In the genomic region with DNA sequence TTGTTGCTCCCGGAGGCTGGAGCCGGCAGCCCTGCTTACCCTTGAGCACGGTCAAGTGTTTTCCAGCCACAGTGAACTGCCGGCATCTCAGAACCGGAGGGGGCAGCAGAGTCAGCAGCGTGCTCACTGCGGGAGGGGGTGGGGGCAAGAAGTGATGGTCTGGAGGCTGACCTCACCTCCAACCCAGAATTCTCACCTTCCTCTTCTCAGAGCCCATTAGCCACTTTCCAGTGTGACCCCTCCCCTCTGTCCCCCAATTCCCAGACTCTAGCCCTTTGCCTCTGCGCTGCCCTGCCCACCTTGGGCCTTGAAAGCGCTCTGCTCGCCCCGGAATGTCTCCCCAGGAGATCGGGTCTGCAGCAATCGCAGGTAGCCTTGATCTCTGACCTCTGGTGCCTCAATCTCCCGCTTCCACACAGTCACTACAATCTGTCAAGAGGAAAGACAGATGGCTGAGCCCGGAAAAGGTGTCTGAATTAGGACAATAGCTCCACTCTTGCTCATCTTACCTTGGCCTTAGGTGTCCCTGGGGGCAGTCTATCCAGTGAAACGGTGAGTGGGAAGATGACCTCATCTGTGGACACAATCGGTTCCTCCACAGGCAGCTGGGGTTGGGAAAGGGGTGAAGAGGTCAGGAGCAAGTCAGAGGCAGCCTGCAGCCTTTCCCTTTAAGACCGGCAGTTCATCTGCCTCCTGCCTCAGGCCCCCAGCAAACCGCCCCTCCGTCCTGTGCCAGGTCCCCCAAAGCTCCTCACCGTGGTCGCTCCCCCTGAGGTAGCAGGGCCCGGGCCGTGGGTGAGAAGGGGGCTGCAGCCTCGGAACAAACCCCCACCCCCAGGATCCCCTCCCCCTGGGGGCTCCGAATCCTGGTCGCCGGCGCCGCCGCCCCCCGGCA, we compare ENCODE assay signal across 8 cellular contexts. TPM values are rescaled to one million over a fixed set of nuclear protein-coding genes. Genes with fewer than 3 reads are reported as not detected.
DNase-seq lines count a peak whose midpoint lies in the region; ATAC-seq lines count a peak whose summit lies in the region.

No MANE protein-coding gene starts in this region.

- intact Hi-C loops in left ventricle myocardium superior (cut with micrococcal nuclease): no loop called here

- H3K27me3 Mint-ChIP-seq in activated naive CD8-positive, alpha-beta T cell treated with anti-CD3 and anti-CD28 coated beads for 36 hours: no peaks in the 10 kb centered on the region

- H3K36me3 Mint-ChIP-seq in activated naive CD8-positive, alpha-beta T cell treated with anti-CD3 and anti-CD28 coated beads for 36 hours: peaks cover 9% of the 10 kb centered on the region

- H3K9me3 Mint-ChIP-seq in activated naive CD8-positive, alpha-beta T cell treated with anti-CD3 and anti-CD28 coated beads for 36 hours: no peaks in the 10 kb centered on the region

- ATAC-seq in left ventricle myocardium superior (peak; percentile 11), GM18873 (IDR thresholded peaks at IDR 0.05; ENCODE audit: low FRiP score, unreplicated experiment) (no peak)

- DNase-seq in DMS53 (lab: John Stamatoyannopoulos, UW): peak; percentile 96
- DNase-seq in HuH-7 (ENCODE audit: low spot score): peak; percentile 87
- no peak for DNase-seq in activated naive CD8-positive, alpha-beta T cell treated with anti-CD3 and anti-CD28 coated beads for 36 hours
- DNase-seq in left ventricle myocardium superior: peak; percentile 41
- DNase-seq in retina: peak; percentile 11
- no peak for DNase-seq in activated CD4-positive, CD25-positive, alpha-beta regulatory T cell (lab: John Stamatoyannopoulos, UW)
- DNase-seq in stimulated activated CD4-positive, alpha-beta T cell treated with anti-CD3 and anti-CD28 coated beads, Interleukin-2, amount 100 ng/mL, for 24 hours: no peak

- peaks cover 42% of the 10 kb centered on the region for H3K4me1 Mint-ChIP-seq in activated naive CD8-positive, alpha-beta T cell treated with anti-CD3 and anti-CD28 coated beads for 36 hours

- H3K27ac Mint-ChIP-seq in activated naive CD8-positive, alpha-beta T cell treated with anti-CD3 and anti-CD28 coated beads for 36 hours: peak overlapping the region; percentile 89

- H3K4me3 Mint-ChIP-seq in activated naive CD8-positive, alpha-beta T cell treated with anti-CD3 and anti-CD28 coated beads for 36 hours: peak overlapping the region; percentile 76

RNA-seq across cellular contexts. Expression of gene TRAPPC14, which starts 0.9 kb away (rescaled TPM):
- 10 to 100 TPM; 17.0 to 20.0 TPM for total RNA-seq in activated naive CD8-positive, alpha-beta T cell treated with anti-CD3 and anti-CD28 coated beads for 36 hours
- 6.8 TPM for total RNA-seq in left ventricle myocardium superior

RNA-seq across cellular contexts. Expression of gene LAMTOR4, which starts 8.9 kb away (rescaled TPM):
- 100 to 1,000 TPM; 101 to 104 TPM for total RNA-seq in activated naive CD8-positive, alpha-beta T cell treated with anti-CD3 and anti-CD28 coated beads for 36 hours
- 104 TPM for total RNA-seq in left ventricle myocardium superior

RNA-seq across cellular contexts. Expression of gene GAL3ST4, which starts 10.8 kb away (rescaled TPM):
- total RNA-seq in activated naive CD8-positive, alpha-beta T cell treated with anti-CD3 and anti-CD28 coated beads for 36 hours: 1 to 10 TPM; 2.9 to 3.6 TPM
- total RNA-seq in left ventricle myocardium superior: 2.0 TPM

RNA-seq across cellular contexts. Expression of gene GPC2, which starts 19.6 kb away (rescaled TPM):
- total RNA-seq in activated naive CD8-positive, alpha-beta T cell treated with anti-CD3 and anti-CD28 coated beads for 36 hours: 1 to 10 TPM; 3.6 to 3.9 TPM
- total RNA-seq in left ventricle myocardium superior: 0.35 TPM

RNA-seq across cellular contexts. Expression of gene STAG3, which starts 20.1 kb away (rescaled TPM):
- 10 to 100 TPM; 21.1 to 21.4 TPM for total RNA-seq in activated naive CD8-positive, alpha-beta T cell treated with anti-CD3 and anti-CD28 coated beads for 36 hours
- 0.74 TPM for total RNA-seq in left ventricle myocardium superior

Comparison
In these comparisons a context has a peak if more than half of its experiments do, and no peak if none do; other contexts are left out.
1. DNase-seq: peak in DMS53 (single experiment), HuH-7 (single experiment), left ventricle myocardium superior (single experiment) and retina (single experiment); none in activated naive CD8-positive, alpha-beta T cell treated with anti-CD3 and anti-CD28 coated beads for 36 hours (single experiment), activated CD4-positive, CD25-positive, alpha-beta regulatory T cell (0 of 4) and stimulated activated CD4-positive, alpha-beta T cell treated with anti-CD3 and anti-CD28 coated beads, Interleukin-2, amount 100 ng/mL, for 24 hours (0 of 2).